Comparison of ENCODE assay signal across 24 cellular contexts in genomic region chr15:72062319-72062718, GRCh38.
"Had no signal": no experiment of that assay in that cellular context is flagged by ENCODE, and none has a peak within 500 bp of the region (broad histone marks: within the 10 kb centered on the region; RNA-seq: fewer than 3 reads in every experiment).

No MANE protein-coding gene starts in this region.

- H3K4me3 Mint-ChIP-seq: immature natural killer cell, mesothelial cell of epicardium had no signal

- FAIRE-seq: colon, endothelial cell of umbilical vein, frontal cortex, islet of Langerhans, keratinocyte had no signal

- H3K4me2 ChIP-seq: hepatocyte had no signal

- ATAC-seq: foreskin keratinocyte, gastroesophageal sphincter, heart left ventricle, left cardiac atrium, left lung, left ventricle myocardium superior, mucosa of descending colon had no signal

- H3K27ac Mint-ChIP-seq: immature natural killer cell, mesothelial cell of epicardium had no signal

- H3K27me3 ChIP-seq: dorsolateral prefrontal cortex, esophagus muscularis mucosa, foreskin keratinocyte, gastroesophageal sphincter, heart left ventricle, hepatocyte, left lung had no signal

- H3K27ac ChIP-seq: coronary artery, dorsolateral prefrontal cortex, esophagus muscularis mucosa, foreskin keratinocyte, gastroesophageal sphincter, heart left ventricle, hepatocyte, left lung, lower lobe of right lung had no signal

- H2AFZ ChIP-seq: hepatocyte had no signal

- H3K9me3 ChIP-seq: esophagus muscularis mucosa, gastroesophageal sphincter, left lung, lower lobe of right lung, mucosa of descending colon had no signal

- H3K4me3 ChIP-seq: coronary artery, dorsolateral prefrontal cortex, esophagus muscularis mucosa, gastroesophageal sphincter, heart left ventricle, hepatocyte, left lung, lower lobe of right lung, mucosa of descending colon had no signal

- H3K36me3 ChIP-seq: esophagus muscularis mucosa, gastroesophageal sphincter, heart left ventricle, left lung, lower lobe of right lung had no signal

- H3K4me1 ChIP-seq: foreskin keratinocyte, lower lobe of right lung had no signal

- DNase-seq: dermis blood vessel endothelial cell; dorsolateral prefrontal cortex; effector CD4-positive, alpha-beta T cell; effector memory CD4-positive, alpha-beta T cell; foreskin keratinocyte; heart left ventricle; hypothalamus; immature natural killer cell; left cardiac atrium; left lung; left ventricle myocardium superior; lower lobe of right lung; mesenchymal stem cell; mucosa of descending colon had no signal
